Comparison of ENCODE assay signal across 16 cellular contexts in genomic region chr12:119679081-119679480, GRCh38. TPM values are rescaled to one million over a fixed set of nuclear protein-coding genes. Genes with fewer than 3 reads are reported as not detected.
DNase-seq lines count a peak whose midpoint lies in the region; ATAC-seq and TF ChIP-seq lines count a peak whose summit lies in the region.
"Had no signal": no experiment of that assay in that cellular context is flagged by ENCODE, and none has a peak within 500 bp of the region (broad histone marks: within the 10 kb centered on the region; RNA-seq: fewer than 3 reads in every experiment).

No MANE protein-coding gene starts in this region.

- DNase-seq in DMS153 (lab: John Stamatoyannopoulos, UW) (peak; percentile 73), NCI-H1417 treated with DMSO at 0.1 percent for 48 hours (lab: John Stamatoyannopoulos, UW) (peak; percentile 76), NCI-H69 (lab: John Stamatoyannopoulos, UW) (peak; percentile 98), left lobe of liver (ENCODE audit: low spot score) (no peak), type B pancreatic cell (ENCODE audit: extremely low spot score, unreplicated experiment) (no peak), globus pallidus (ENCODE audit: low spot score) (no peak)
- DNase-seq in effector CD4-positive, alpha-beta T cell = no peak
- no peak for DNase-seq in activated naive CD4-positive, alpha-beta T cell treated with anti-CD3 and anti-CD28 coated beads, Interleukin-2, amount 50 U/mL, for 72 hours (ENCODE audit: low spot score in 2 of 2)
- DNase-seq: activated naive CD4-positive, alpha-beta T cell; effector CD8-positive, alpha-beta T cell; left colon; naive B cell; NCI-H524; psoas muscle; SW 1271; WERI-Rb-1 had no signal

- H3K4me3 Mint-ChIP-seq in type B pancreatic cell = no peak overlapping the region
- H3K4me3 Mint-ChIP-seq: naive B cell had no signal

- H3K27ac Mint-ChIP-seq in type B pancreatic cell = no peak overlapping the region
- H3K27ac Mint-ChIP-seq in activated naive CD4-positive, alpha-beta T cell treated with anti-CD3 and anti-CD28 coated beads, Interleukin-2, amount 50 U/mL, for 72 hours = no peak overlapping the region

- H3K36me3 Mint-ChIP-seq in type B pancreatic cell = peaks cover 38% of the 10 kb centered on the region
- H3K36me3 Mint-ChIP-seq in activated naive CD4-positive, alpha-beta T cell treated with anti-CD3 and anti-CD28 coated beads, Interleukin-2, amount 50 U/mL, for 72 hours = peaks cover 33 to 48% of the 10 kb centered on the region in 2 donors

- TF ChIP-seq CTCF in type B pancreatic cell (conservative IDR thresholded peaks at IDR 0.05) = no peak

- peak; percentile 59 for ATAC-seq in left lobe of liver
- ATAC-seq in activated naive CD4-positive, alpha-beta T cell treated with anti-CD3 and anti-CD28 coated beads, Interleukin-2, amount 50 U/mL, for 72 hours = no peak
- ATAC-seq: psoas muscle had no signal

- H3K9me3 Mint-ChIP-seq in type B pancreatic cell = no peaks in the 10 kb centered on the region
- no peaks in the 10 kb centered on the region for H3K9me3 Mint-ChIP-seq in activated naive CD4-positive, alpha-beta T cell treated with anti-CD3 and anti-CD28 coated beads, Interleukin-2, amount 50 U/mL, for 72 hours
- H3K9me3 Mint-ChIP-seq: naive B cell had no signal

- H3K27me3 Mint-ChIP-seq in type B pancreatic cell = no peaks in the 10 kb centered on the region
- H3K27me3 Mint-ChIP-seq: naive B cell had no signal

- peaks cover 8% of the 10 kb centered on the region for H3K4me1 Mint-ChIP-seq in type B pancreatic cell (ENCODE audit: unreplicated experiment)

RNA-seq across cellular contexts. Expression of gene PRKAB1, which starts 11.1 kb away (rescaled TPM):
- total RNA-seq in left lobe of liver = 13.0 TPM
- total RNA-seq in type B pancreatic cell (ENCODE audit: low replicate concordance) = 26.5 and 32.5 TPM in 2 replicates
- total RNA-seq in activated naive CD4-positive, alpha-beta T cell treated with anti-CD3 and anti-CD28 coated beads, Interleukin-2, amount 50 U/mL, for 72 hours = 10 to 100 TPM; 18.2 to 63.7 TPM

Comparison
In these comparisons a context has a peak if more than half of its experiments do, and no peak if none do; other contexts are left out.
1. DNase-seq: peak in DMS153 (single experiment), NCI-H1417 treated with DMSO at 0.1 percent for 48 hours (single experiment) and NCI-H69 (single experiment); none in left lobe of liver (single experiment), type B pancreatic cell (single experiment), effector CD4-positive, alpha-beta T cell (single experiment), globus pallidus (single experiment) and activated naive CD4-positive, alpha-beta T cell treated with anti-CD3 and anti-CD28 coated beads, Interleukin-2, amount 50 U/mL, for 72 hours (0 of 2).